In genomic region chr3:42024578-42025387, GRCh38 we compare ENCODE assay signal across 9 cellular contexts.
DNase-seq lines count a peak whose midpoint lies in the region; ATAC-seq and TF ChIP-seq lines count a peak whose summit lies in the region.
"Had no signal": no experiment of that assay in that cellular context is flagged by ENCODE, and none has a peak within 500 bp of the region (broad histone marks: within the 10 kb centered on the region; RNA-seq: fewer than 3 reads in every experiment).

No MANE protein-coding gene starts in this region.

- H3K4me3 Mint-ChIP-seq in progenitor cell of endocrine pancreas (ENCODE audit: low read depth), result no peak overlapping the region
- H3K4me3 Mint-ChIP-seq: activated CD4-positive, alpha-beta memory T cell treated with anti-CD3 and anti-CD28 coated beads for 36 hours had no signal

- ATAC-seq in GM19324 (IDR thresholded peaks at IDR 0.05; ENCODE audit: low FRiP score, unreplicated experiment), result no peak

- peaks cover 5% of the 10 kb centered on the region for H3K36me3 Mint-ChIP-seq in progenitor cell of endocrine pancreas (ENCODE audit: insufficient read depth)

- peaks cover 0 to 49% (median 11%) of the 10 kb centered on the region in 4 donors for H3K4me1 ChIP-seq in Peyer's patch

- H3K27me3 Mint-ChIP-seq in progenitor cell of endocrine pancreas, result no peaks in the 10 kb centered on the region
- H3K27me3 Mint-ChIP-seq: activated CD4-positive, alpha-beta memory T cell treated with anti-CD3 and anti-CD28 coated beads for 36 hours had no signal

- TF ChIP-seq POLR2A in Peyer's patch (IDR thresholded peaks at IDR 0.05), result no peak

- no peak for TF ChIP-seq CTCF in GM12865 (IDR thresholded peaks at IDR 0.05; ENCODE audit: insufficient read depth, low read depth, low read length, missing control alignments)
- no peak for TF ChIP-seq CTCF in Peyer's patch (IDR thresholded peaks at IDR 0.05)
- no peak for TF ChIP-seq CTCF in progenitor cell of endocrine pancreas (IDR thresholded peaks at IDR 0.05; ENCODE audit: unreplicated experiment)
- TF ChIP-seq CTCF in GM13977 (IDR thresholded peaks at IDR 0.05; ENCODE audit: extremely low read depth, insufficient read depth, missing control alignments), result no peak

- peak overlapping the region; percentile 25 to 85 (median 64) for H3K27ac ChIP-seq in Peyer's patch

- H3K4me1 Mint-ChIP-seq in progenitor cell of endocrine pancreas (ENCODE audit: low read depth), result peaks cover 32% of the 10 kb centered on the region

- no peaks in the 10 kb centered on the region for H3K36me3 ChIP-seq in Peyer's patch

- H3K27ac Mint-ChIP-seq in progenitor cell of endocrine pancreas, result peak overlapping the region; percentile 80
- H3K27ac Mint-ChIP-seq: activated CD4-positive, alpha-beta memory T cell treated with anti-CD3 and anti-CD28 coated beads for 36 hours had no signal

- H3K9me3 Mint-ChIP-seq in progenitor cell of endocrine pancreas (ENCODE audit: low read depth), result peaks cover 6% of the 10 kb centered on the region
- H3K9me3 Mint-ChIP-seq: activated CD4-positive, alpha-beta memory T cell treated with anti-CD3 and anti-CD28 coated beads for 36 hours had no signal

- in situ Hi-C loops in GM13977 (cut with MboI; ENCODE audit: low pct_unique_long_range_greater_than_20kb, low sequenced_read_pairs, unreplicated experiment), result no loop called here

- DNase-seq in GM12865 (ENCODE audit: low read depth), result no peak
- peak in 1 of 3 donors; percentile 47 for DNase-seq in Peyer's patch
- peak; percentile 54 for DNase-seq in fibroblast of peridontal ligament (ENCODE audit: extremely low read depth)
- no peak for DNase-seq in progenitor cell of endocrine pancreas (ENCODE audit: low spot score, unreplicated experiment)
- no peak for DNase-seq in SHP77 (lab: John Stamatoyannopoulos, UW)
- DNase-seq in GM13977 (ENCODE audit: low spot score), result no peak
- DNase-seq in NCI-H2107 treated with DMSO at 0.1 percent for 48 hours (lab: John Stamatoyannopoulos, UW; ENCODE audit: unreplicated experiment), result no peak

- no peaks in the 10 kb centered on the region for H3K9me3 ChIP-seq in Peyer's patch

- H3K27me3 ChIP-seq in Peyer's patch, result no peaks in the 10 kb centered on the region

- H3K4me3 ChIP-seq in GM12865 (ENCODE audit: low read depth, low read length), result peak overlapping the region; percentile 33; the same call in 1 of the 2 replicates
- no peak overlapping the region for H3K4me3 ChIP-seq in Peyer's patch
